24 cellular contexts compared by ENCODE assay signal in genomic region chr11:113351490-113351889, GRCh38. TPM values are rescaled to one million over a fixed set of nuclear protein-coding genes. Genes with fewer than 3 reads are reported as not detected.
DNase-seq lines count a peak whose midpoint lies in the region; ATAC-seq, FAIRE-seq and TF ChIP-seq lines count a peak whose summit lies in the region.
"Had no signal": no experiment of that assay in that cellular context is flagged by ENCODE, and none has a peak within 500 bp of the region (broad histone marks: within the 10 kb centered on the region; RNA-seq: fewer than 3 reads in every experiment).

No MANE protein-coding gene starts in this region.

- H3K36me3 Mint-ChIP-seq in Caco-2 (ENCODE audit: insufficient read depth, unreplicated experiment), result no peaks in the 10 kb centered on the region

- H3K4me3 ChIP-seq in IMR-90 (ENCODE audit: insufficient read depth, low read depth, low read length) (no peak overlapping the region), bronchial epithelial cell (ENCODE audit: low read depth, low read length) (no peak overlapping the region), Caco-2 (ENCODE audit: low read depth, low read length) (no peak overlapping the region)
- H3K4me3 ChIP-seq: SJCRH30 had no signal

- FAIRE-seq in bronchial epithelial cell (lab: Jason Lieb, UNC), result peak; percentile 90
- FAIRE-seq: GM12892, H54 had no signal

- H4K5ac ChIP-seq in IMR-90 (ENCODE audit: low read depth, low read length), result no peak overlapping the region

- H3K4me1 Mint-ChIP-seq in Caco-2 (ENCODE audit: low read depth, unreplicated experiment), result no peaks in the 10 kb centered on the region
- H3K4me1 Mint-ChIP-seq: B cell had no signal

- ATAC-seq in IMR-90 (ENCODE audit: low read depth) (peak; percentile 40; the same call in 1 of the 2 replicates), GM21576 (IDR thresholded peaks at IDR 0.05; ENCODE audit: unreplicated experiment) (no peak)
- ATAC-seq: CD8-positive, alpha-beta T cell; PC-3; Right ventricle myocardium inferior; T-cell had no signal

- intact Hi-C loops in IMR-90 (cut with micrococcal nuclease) (no loop called here), Caco-2 (cut with micrococcal nuclease; ENCODE audit: unreplicated experiment) (no loop called here)

- dilution Hi-C loops in IMR-90 (cut with HindIII; ENCODE audit: low sequenced_read_pairs, unreplicated experiment), result no loop called here

- no peak overlapping the region for H2BK20ac ChIP-seq in IMR-90 (ENCODE audit: low read depth, low read length)

- no peak overlapping the region for H2BK15ac ChIP-seq in IMR-90 (ENCODE audit: low read depth, low read length)

- peaks cover 4% of the 10 kb centered on the region; the same call in 1 of the 2 replicates for H3K9me1 ChIP-seq in IMR-90 (ENCODE audit: insufficient read depth, low read length)

- peaks cover 22% of the 10 kb centered on the region for H3K9me3 Mint-ChIP-seq in Caco-2 (ENCODE audit: unreplicated experiment)

- TF ChIP-seq CTCF in IMR-90 (conservative IDR thresholded peaks at IDR 0.05; ENCODE audit: low read depth, low read length), result no peak
- no peak for TF ChIP-seq CTCF in bronchial epithelial cell (IDR thresholded peaks at IDR 0.05; ENCODE audit: insufficient read depth, low read length, severe bottlenecking)
- no peak for TF ChIP-seq CTCF in Caco-2 (IDR thresholded peaks at IDR 0.05; ENCODE audit: insufficient read depth in 1 of 2, low read depth in 1 of 2, low read length in 1 of 2, severe bottlenecking in 1 of 2, unreplicated experiment in 1 of 2)

- no peak for DNase-seq in IMR-90
- peak; percentile 64 for DNase-seq in NCI-H2171 (lab: John Stamatoyannopoulos, UW)
- no peak for DNase-seq in bronchial epithelial cell (ENCODE audit: low read depth)
- DNase-seq in left kidney (ENCODE audit: low read depth, low spot score), result peak; percentile 10
- no peak for DNase-seq in Caco-2
- no peak for DNase-seq in AG08395 (ENCODE audit: low spot score)
- DNase-seq: CD8-positive, alpha-beta T cell; DND-41; MM.1S; NCI-H1694 treated with DMSO at 0.1 percent for 48 hours; NCI-H226; NK-92 treated with Interleukin-12 subunit alpha and Interleukin-12 subunit beta, amount 100 ng/mL, for 24 hours; PC-3; SJCRH30; T-cell had no signal

- no TSS peak for BruUV-seq in IMR-90 (replicated peaks; lab: Mats Ljungman, UMichigan)
- no TSS peak for BruUV-seq in Caco-2 (replicated peaks; lab: Mats Ljungman, UMichigan)

- no peak overlapping the region for H3K27ac Mint-ChIP-seq in Caco-2 (ENCODE audit: unreplicated experiment)
- H3K27ac Mint-ChIP-seq: B cell; CD8-positive, alpha-beta T cell; IgD-negative memory B cell had no signal

- no peak overlapping the region for H2BK120ac ChIP-seq in IMR-90 (ENCODE audit: low read depth, low read length)

- H3K4me1 ChIP-seq in IMR-90 (ENCODE audit: control insufficient read depth, insufficient read depth, low read length) (peaks cover 6% of the 10 kb centered on the region; the same call in 1 of the 2 replicates), Caco-2 (no peaks in the 10 kb centered on the region)
- H3K4me1 ChIP-seq: SJCRH30 had no signal

- H3K14ac ChIP-seq in IMR-90 (replicated peaks; ENCODE audit: low read depth, low read length), result no peak overlapping the region

- H3K27ac ChIP-seq in IMR-90 (ENCODE audit: insufficient read depth, low read length), result peak overlapping the region; percentile 24; the same call in 1 of the 2 replicates
- H3K27ac ChIP-seq: C4-2B, KMS-11, SJCRH30 had no signal

- no peak for TF ChIP-seq RAD21 in IMR-90 (IDR thresholded peaks at IDR 0.05; ENCODE audit: low read length)

- no peak overlapping the region for H3K4me2 ChIP-seq in IMR-90 (ENCODE audit: low read depth, low read length)
- H3K4me2 ChIP-seq: KMS-11 had no signal

- H3K27me3 ChIP-seq in IMR-90 (ENCODE audit: control insufficient read depth, insufficient read depth, low read length) (no peaks in the 10 kb centered on the region), bronchial epithelial cell (ENCODE audit: control insufficient read depth, insufficient read depth, low read length) (no peaks in the 10 kb centered on the region), Caco-2 (replicated peaks; ENCODE audit: control insufficient read depth, insufficient read depth, low read length) (no peaks in the 10 kb centered on the region)
- H3K27me3 ChIP-seq: SJCRH30 had no signal

- CTCF ChIA-PET in IMR-90 (lab: Yijun Ruan, JAX), result no interaction called here
- CTCF ChIA-PET in Caco-2 (lab: Charles Lee), result no interaction called here

- no peak overlapping the region for H3K4ac ChIP-seq in IMR-90 (ENCODE audit: low read depth, low read length)

- no peak overlapping the region for H3K56ac ChIP-seq in IMR-90 (ENCODE audit: extremely low read depth, insufficient read depth, low read length)

- no peak overlapping the region for H4K8ac ChIP-seq in IMR-90 (ENCODE audit: low read depth in 2 of 2, low read length in 2 of 2)

- H3K36me3 ChIP-seq in IMR-90 (ENCODE audit: control insufficient read depth, insufficient read depth, low read length) (peaks cover 4% of the 10 kb centered on the region; the same call in 1 of the 2 replicates), bronchial epithelial cell (ENCODE audit: control insufficient read depth, insufficient read depth, low read length) (peaks cover 11% of the 10 kb centered on the region), Caco-2 (ENCODE audit: control insufficient read depth, insufficient read depth, low read length) (0 out of 2 replicates have a peak, but pooled peaks cover 1% of the 10 kb centered on the region)
- H3K36me3 ChIP-seq: SJCRH30 had no signal

- no peak overlapping the region for H3K18ac ChIP-seq in IMR-90 (ENCODE audit: low read depth, low read length)

- H3K9me3 ChIP-seq in IMR-90 (ENCODE audit: control insufficient read depth, insufficient read depth, low read length), result peaks cover 3% of the 10 kb centered on the region
- peaks cover 10% of the 10 kb centered on the region; the same call in 1 of the 2 replicates for H3K9me3 ChIP-seq in Caco-2
- H3K9me3 ChIP-seq: SJCRH30 had no signal

- H2AFZ ChIP-seq in IMR-90 (replicated peaks; ENCODE audit: low read length, poor library complexity), result no peak overlapping the region

- 80% methylated on average over 1 of the region's 4 CpGs; no CpG with 5 or more reads in 1 of the 2 experiments for WGBS in IMR-90 (ENCODE audit: extremely low coverage in 2 of 2, insufficient read length in 1 of 2), 2 experiments

- H3K23ac ChIP-seq in IMR-90 (ENCODE audit: low read depth, low read length), result no peak overlapping the region

- H3K27me3 Mint-ChIP-seq in Caco-2 (ENCODE audit: insufficient read depth, unreplicated experiment), result no peaks in the 10 kb centered on the region
- H3K27me3 Mint-ChIP-seq: B cell, IgD-negative memory B cell, T-cell had no signal

- POLR2A ChIA-PET in IMR-90 (lab: Charles Lee; ENCODE audit: unreplicated experiment) (no interaction called here), Caco-2 (lab: Charles Lee) (no interaction called here)

- H3K79me1 ChIP-seq in IMR-90 (ENCODE audit: low read depth in 1 of 2, low read length in 2 of 2), result no peaks in the 10 kb centered on the region

- no peak for TF ChIP-seq POLR2A in IMR-90 (IDR thresholded peaks at IDR 0.05; ENCODE audit: low read depth, low read length)

- in situ Hi-C loops in IMR-90 (cut with MboI; ENCODE audit: low sequenced_read_pairs), result no loop called here

- no peak overlapping the region for H3K9ac ChIP-seq in IMR-90 (ENCODE audit: low read depth, low read length)
- H3K9ac ChIP-seq: KMS-11 had no signal

- no peak overlapping the region for H3K4me3 Mint-ChIP-seq in Caco-2 (ENCODE audit: unreplicated experiment)
- H3K4me3 Mint-ChIP-seq: B cell; CD8-positive, alpha-beta T cell; IgD-negative memory B cell; T-cell had no signal

- no peak overlapping the region for H2AK9ac ChIP-seq in IMR-90 (replicated peaks; ENCODE audit: low read depth, low read length, poor library complexity)

- H4K20me1 ChIP-seq in IMR-90 (ENCODE audit: insufficient read depth, low read length), result no peaks in the 10 kb centered on the region

- no peak overlapping the region for H4K91ac ChIP-seq in IMR-90 (ENCODE audit: insufficient read depth, low read depth, low read length)

- no peak overlapping the region for H2BK5ac ChIP-seq in IMR-90 (ENCODE audit: low read depth, low read length, poor library complexity, severe bottlenecking)

- H2AK5ac ChIP-seq in IMR-90 (ENCODE audit: low read depth, low read length), result no peak overlapping the region

TF ChIP-seq in IMR-90, 13 proteins besides CTCF, POLR2A, EP300 and RAD21:
- no peak for TF ChIP-seq FOS (IDR thresholded peaks at IDR 0.05; ENCODE audit: low read depth, low read length)
- no peak for TF ChIP-seq MXI1 (IDR thresholded peaks at IDR 0.05; ENCODE audit: borderline replicate concordance, low read depth, low read length)
- TF ChIP-seq ELK1 (IDR thresholded peaks at IDR 0.05; ENCODE audit: borderline replicate concordance, low read depth, low read length), result no peak
- TF ChIP-seq MAFK (IDR thresholded peaks at IDR 0.05; ENCODE audit: low read depth, low read length), result no peak

RNA-seq across cellular contexts. Expression of gene ANKK1, which starts 36.1 kb away (rescaled TPM):
- total RNA-seq in IMR-90 (2012; rRNA removed), result not detected in 2 replicates
- not detected in 2 replicates for polyA plus RNA-seq in IMR-90 (2012; rRNA removed)
- polyA plus RNA-seq in IMR-90 (2012; cell fraction: cytosol; rRNA removed), result not detected in 2 replicates
- 0.06 and 0.09 TPM in 2 replicates for polyA plus RNA-seq in IMR-90 (2012; cell fraction: nucleus; rRNA removed; ENCODE audit: low replicate concordance)
- 0.26 and 1.8 TPM in 2 replicates for total RNA-seq in bronchial epithelial cell
- 0.11 and 0.16 TPM in 2 replicates for total RNA-seq in Caco-2 (2022)
- total RNA-seq: Right ventricle myocardium inferior, SJCRH30 had no signal
- polyA plus RNA-seq: IgD-negative memory B cell had no signal

RNA-seq across cellular contexts. Expression of gene TTC12, which starts 37.1 kb away (rescaled TPM):
- total RNA-seq in IMR-90 (2012; rRNA removed), result 14.4 and 14.7 TPM in 2 replicates
- polyA plus RNA-seq in IMR-90 (2012; rRNA removed), result 10.0 and 10.7 TPM in 2 replicates
- polyA plus RNA-seq in IMR-90 (2012; cell fraction: cytosol; rRNA removed), result 5.8 and 7.7 TPM in 2 replicates
- polyA plus RNA-seq in IMR-90 (2012; cell fraction: nucleus; rRNA removed; ENCODE audit: low replicate concordance), result 17.1 and 26.5 TPM in 2 replicates
- 12.9 and 32.1 TPM in 2 replicates for total RNA-seq in bronchial epithelial cell
- 19.4 and 20.8 TPM in 2 replicates for total RNA-seq in Caco-2 (2022)
- total RNA-seq: A673, SJCRH30 had no signal

Comparison
In these comparisons a context has a peak if more than half of its experiments do, and no peak if none do; other contexts are left out.
1. DNase-seq: peak in NCI-H2171 (single experiment) and left kidney (single experiment); none in IMR-90 (single experiment), bronchial epithelial cell (single experiment), Caco-2 (0 of 2) and AG08395 (single experiment).